Comparison of ENCODE assay signal across 8 cellular contexts in the genomic region with DNA sequence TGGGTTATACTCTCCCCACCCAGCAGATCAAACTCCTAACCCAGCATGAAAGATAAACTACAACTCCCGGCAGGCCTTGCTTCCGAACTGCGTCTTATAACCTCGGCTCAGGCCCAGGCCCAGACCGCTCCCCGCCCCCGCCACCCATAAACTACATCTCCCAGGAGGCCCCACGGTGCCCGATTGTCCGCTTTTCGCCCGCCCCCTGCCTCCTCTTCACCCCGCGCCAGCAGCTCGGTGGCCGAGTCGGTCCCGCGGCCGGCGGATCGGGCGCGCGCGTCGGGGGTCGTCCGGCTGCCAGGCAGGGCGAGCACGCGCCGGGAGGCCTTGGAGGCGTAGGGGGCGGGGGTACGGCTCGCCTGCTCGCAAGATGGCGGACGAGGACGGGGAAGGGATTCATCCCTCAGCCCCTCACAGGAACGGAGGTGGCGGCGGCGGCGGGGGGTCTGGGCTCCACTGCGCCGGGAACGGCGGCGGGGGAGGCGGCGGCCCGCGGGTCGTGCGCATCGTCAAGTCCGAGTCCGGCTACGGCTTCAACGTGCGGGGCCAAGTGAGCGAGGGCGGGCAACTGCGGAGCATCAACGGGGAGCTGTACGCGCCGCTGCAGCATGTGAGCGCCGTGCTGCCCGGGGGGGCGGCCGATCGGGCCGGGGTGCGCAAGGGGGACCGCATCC. TPM values are rescaled to one million over a fixed set of nuclear protein-coding genes. Genes with fewer than 3 reads are reported as not detected.
DNase-seq lines count a peak whose midpoint lies in the region; ATAC-seq, FAIRE-seq and TF ChIP-seq lines count a peak whose summit lies in the region.

A gene (plus strand): TSS at position 219 of the 674 bp plus-strand sequence. CDS start 152 bp downstream, at position 371.

- H3F3A ChIP-seq in OCI-LY1 (ENCODE audit: insufficient read depth, low read length): no peaks in the 10 kb centered on the region

- 0% methylated on average over 9 to 79 of the region's 79 CpGs for WGBS in endodermal cell (ENCODE audit: insufficient coverage in 1 of 2, insufficient read length in 1 of 2), 2 experiments
- WGBS in mesodermal cell (ENCODE audit: insufficient coverage in 2 of 2), 2 experiments: 0 to 1% methylated on average over 41 to 53 of the region's 79 CpGs

- H3K4me3 ChIP-seq in OCI-LY1 (ENCODE audit: low read depth, low read length, poor library complexity, severe bottlenecking): peak within 1 kb of the TSS; percentile 89
- peak within 1 kb of the TSS; percentile 97 for H3K4me3 ChIP-seq in endodermal cell (ENCODE audit: low read length)
- peak within 1 kb of the TSS; percentile 91 for H3K4me3 ChIP-seq in mesodermal cell (ENCODE audit: extremely low read depth, insufficient read depth, low read length, poor library complexity, severe bottlenecking)

- H3K9me3 Mint-ChIP-seq in endodermal cell: no peaks in the 10 kb centered on the region

- H3K4me3 Mint-ChIP-seq in endodermal cell: peak within 1 kb of the TSS; percentile 93

- H3K36me3 ChIP-seq in OCI-LY1 (ENCODE audit: insufficient read depth, low read length): no peaks in the 10 kb centered on the region
- H3K36me3 ChIP-seq in endodermal cell (ENCODE audit: control insufficient read depth, insufficient read depth, low read length): no peaks in the 10 kb centered on the region
- peaks cover 7% of the 10 kb centered on the region for H3K36me3 ChIP-seq in mesodermal cell (ENCODE audit: control insufficient read depth, insufficient read depth, low read length)

- H3K9me2 ChIP-seq in OCI-LY1 (ENCODE audit: low read depth, low read length): no peaks in the 10 kb centered on the region

- no peaks in the 10 kb centered on the region for H4K20me1 ChIP-seq in OCI-LY1 (ENCODE audit: insufficient read depth, low read length)

- H3K79me2 ChIP-seq in OCI-LY1 (ENCODE audit: insufficient read depth, low read length): peaks cover 7% of the 10 kb centered on the region; the same call in 1 of the 2 replicates

- H3K27ac ChIP-seq in OCI-LY1 (ENCODE audit: low read depth, low read length, poor library complexity, severe bottlenecking) (no peak within 1 kb of the TSS), endodermal cell (ENCODE audit: low read depth, low read length) (peak within 1 kb of the TSS; percentile 80), mesodermal cell (ENCODE audit: low read depth, low read length, severe bottlenecking) (peak within 1 kb of the TSS; percentile 75)

- peak; percentile 91 for ATAC-seq in GM21515 (IDR thresholded peaks at IDR 0.05; ENCODE audit: unreplicated experiment)

- H3K27me3 Mint-ChIP-seq in endodermal cell (ENCODE audit: insufficient read depth): no peaks in the 10 kb centered on the region

- H3K4me1 Mint-ChIP-seq in endodermal cell: peaks cover 15% of the 10 kb centered on the region

- peak; percentile 84 for DNase-seq in D721Med (ENCODE audit: insufficient read length, low spot score)
- DNase-seq in HuH-7 (ENCODE audit: low spot score): peak; percentile 86
- peak; percentile 69 for DNase-seq in activated CD8-positive, alpha-beta memory T cell treated with anti-CD3 and anti-CD28 coated beads, Interleukin-2, amount 50 U/mL, for 24 hours (ENCODE audit: extremely low read depth)
- peak; percentile 99 for DNase-seq in endodermal cell
- DNase-seq in stimulated activated CD8-positive, alpha-beta memory T cell treated with anti-CD3 and anti-CD28 coated beads, Interleukin-15, amount 100 ng/mL, for 4 hours (ENCODE audit: low read depth in 2 of 2): peak; percentile 73 to 80

- no peak for TF ChIP-seq CTCF in D721Med (IDR thresholded peaks at IDR 0.05; ENCODE audit: insufficient read depth, missing control alignments)
- TF ChIP-seq CTCF in OCI-LY1 (IDR thresholded peaks at IDR 0.05; ENCODE audit: low read length): no peak
- TF ChIP-seq CTCF in endodermal cell (conservative IDR thresholded peaks at IDR 0.05): no peak

- H3K4me1 ChIP-seq in OCI-LY1 (ENCODE audit: insufficient read depth, low read length, severe bottlenecking) (peaks cover 38% of the 10 kb centered on the region), endodermal cell (ENCODE audit: control insufficient read depth, insufficient read depth, low read length) (no peaks in the 10 kb centered on the region), mesodermal cell (ENCODE audit: control insufficient read depth, insufficient read depth, low read length, poor library complexity, severe bottlenecking) (peaks cover 5% of the 10 kb centered on the region)

- no peak for FAIRE-seq in D721Med (lab: Jason Lieb, UNC)

- H3K36me3 Mint-ChIP-seq in endodermal cell (ENCODE audit: low read depth): no peaks in the 10 kb centered on the region

- H3K9me3 ChIP-seq in OCI-LY1 (ENCODE audit: low read length) (no peaks in the 10 kb centered on the region), endodermal cell (ENCODE audit: control insufficient read depth, low read length) (no peaks in the 10 kb centered on the region), mesodermal cell (ENCODE audit: control insufficient read depth, low read length) (no peaks in the 10 kb centered on the region)

- H3K4me2 ChIP-seq in OCI-LY1 (ENCODE audit: low read length): peak within 1 kb of the TSS; percentile 68

- H3K27me3 ChIP-seq in OCI-LY1 (ENCODE audit: insufficient read depth, low read length): no peaks in the 10 kb centered on the region
- H3K27me3 ChIP-seq in endodermal cell (ENCODE audit: control insufficient read depth, insufficient read depth, low read length, poor library complexity, severe bottlenecking): no peaks in the 10 kb centered on the region

- H3K27ac Mint-ChIP-seq in endodermal cell: peak within 1 kb of the TSS; percentile 93

- H2AFZ ChIP-seq in OCI-LY1 (ENCODE audit: low read length): peak within 1 kb of the TSS; percentile 96

- H3K9ac ChIP-seq in OCI-LY1 (ENCODE audit: low read length): peak within 1 kb of the TSS; percentile 87
- peak within 1 kb of the TSS; percentile 71 for H3K9ac ChIP-seq in endodermal cell (ENCODE audit: extremely low read depth, low read length, poor library complexity, severe bottlenecking)

RNA-seq across cellular contexts. Expression of the gene that starts here (rescaled TPM):
- total RNA-seq in endodermal cell: 10 to 100 TPM; 41.2 to 47.3 TPM
- 19.0 TPM for polyA plus RNA-seq in endodermal cell (2013, experiment 1 of 2)
- polyA plus RNA-seq in endodermal cell (2013, experiment 2 of 2): 22.0 TPM
- 20.8 TPM for polyA plus RNA-seq in mesodermal cell (2013, experiment 1 of 2)
- 18.8 TPM for polyA plus RNA-seq in mesodermal cell (2013, experiment 2 of 2)
